Comparison of ENCODE assay signal across 18 cellular contexts in the genomic region with DNA sequence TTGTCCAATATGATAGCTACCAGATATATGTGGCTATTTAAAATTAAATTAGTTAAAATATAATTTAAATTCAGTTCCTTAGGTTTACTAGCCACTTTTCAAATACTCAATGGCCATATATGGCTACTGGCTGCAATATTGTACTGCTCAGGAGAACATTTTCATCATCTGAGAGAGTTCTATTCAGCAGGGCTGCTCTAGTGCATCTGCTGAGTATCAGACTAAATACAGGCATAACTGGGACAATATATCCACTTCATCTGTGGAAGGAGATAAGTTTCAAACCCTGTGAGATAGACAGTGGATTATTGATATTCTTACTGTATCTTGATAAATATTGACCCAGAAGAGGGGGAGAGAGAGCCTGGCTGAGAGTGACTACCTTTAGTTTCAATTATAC.
"Had no signal": no experiment of that assay in that cellular context is flagged by ENCODE, and none has a peak within 500 bp of the region (broad histone marks: within the 10 kb centered on the region; RNA-seq: fewer than 3 reads in every experiment).

No MANE protein-coding gene starts in this region.

- H3K27me3 ChIP-seq: colonic mucosa, dorsolateral prefrontal cortex, gastroesophageal sphincter, transverse colon had no signal

- H3K79me2 ChIP-seq: parathyroid adenoma had no signal

- H3K9ac ChIP-seq: parathyroid adenoma had no signal

- H3K4me3 ChIP-seq: colonic mucosa, dorsolateral prefrontal cortex, gastroesophageal sphincter, transverse colon had no signal

- H3K36me3 ChIP-seq: colonic mucosa, gastroesophageal sphincter, transverse colon had no signal

- H3K4me1 ChIP-seq: colonic mucosa, parathyroid adenoma, transverse colon had no signal

- DNase-seq: activated CD4-positive, alpha-beta T cell treated with anti-CD3 and anti-CD28 coated beads, Interleukin-2, amount 10 ng/mL, durations not matched to agents 24 days and 14 days; activated CD8-positive, alpha-beta memory T cell treated with anti-CD3 and anti-CD28 coated beads, Interleukin-2, amount 10 ng/mL, durations not matched to agents 7 days and 5 days; activated CD8-positive, alpha-beta T cell treated with anti-CD3 and anti-CD28 coated beads for 36 hours; activated gamma-delta T cell; activated naive CD4-positive, alpha-beta T cell treated with anti-CD3 and anti-CD28 coated beads, Interleukin-2, amount 50 U/mL, for 16 hours; activated naive CD8-positive, alpha-beta T cell treated with anti-CD3 and anti-CD28 coated beads, Interleukin-2, amount 50 U/mL, for 24 hours; aorta; colonic mucosa; dorsolateral prefrontal cortex; head of caudate nucleus; hypothalamus; nephron progenitor cell; right cardiac atrium; stimulated activated CD4-positive, alpha-beta T cell treated with anti-CD3 and anti-CD28 coated beads, Interleukin-1b, Interleukin-23, amount 100 ng/mL, for 48 hours; transverse colon had no signal

- H2AFZ ChIP-seq: parathyroid adenoma had no signal

- H3K27ac ChIP-seq: colonic mucosa, dorsolateral prefrontal cortex, gastroesophageal sphincter, parathyroid adenoma had no signal

- ATAC-seq: activated CD4-positive, CD25-positive, alpha-beta regulatory T cell treated with anti-CD3 and anti-CD28 coated beads, Interleukin-2, amount 50 U/mL, for 24 hours; activated CD8-positive, alpha-beta memory T cell treated with anti-CD3 and anti-CD28 coated beads, Interleukin-2, amount 10 ng/mL, durations not matched to agents 7 days and 5 days; activated CD8-positive, alpha-beta T cell treated with anti-CD3 and anti-CD28 coated beads for 36 hours; activated naive CD8-positive, alpha-beta T cell treated with anti-CD3 and anti-CD28 coated beads, Interleukin-2, amount 50 U/mL, for 24 hours; gastroesophageal sphincter; right cardiac atrium had no signal

- H3K9me3 ChIP-seq: colonic mucosa, gastroesophageal sphincter, transverse colon had no signal
